ENCODE assay signal across 21 cellular contexts in the genomic region with DNA sequence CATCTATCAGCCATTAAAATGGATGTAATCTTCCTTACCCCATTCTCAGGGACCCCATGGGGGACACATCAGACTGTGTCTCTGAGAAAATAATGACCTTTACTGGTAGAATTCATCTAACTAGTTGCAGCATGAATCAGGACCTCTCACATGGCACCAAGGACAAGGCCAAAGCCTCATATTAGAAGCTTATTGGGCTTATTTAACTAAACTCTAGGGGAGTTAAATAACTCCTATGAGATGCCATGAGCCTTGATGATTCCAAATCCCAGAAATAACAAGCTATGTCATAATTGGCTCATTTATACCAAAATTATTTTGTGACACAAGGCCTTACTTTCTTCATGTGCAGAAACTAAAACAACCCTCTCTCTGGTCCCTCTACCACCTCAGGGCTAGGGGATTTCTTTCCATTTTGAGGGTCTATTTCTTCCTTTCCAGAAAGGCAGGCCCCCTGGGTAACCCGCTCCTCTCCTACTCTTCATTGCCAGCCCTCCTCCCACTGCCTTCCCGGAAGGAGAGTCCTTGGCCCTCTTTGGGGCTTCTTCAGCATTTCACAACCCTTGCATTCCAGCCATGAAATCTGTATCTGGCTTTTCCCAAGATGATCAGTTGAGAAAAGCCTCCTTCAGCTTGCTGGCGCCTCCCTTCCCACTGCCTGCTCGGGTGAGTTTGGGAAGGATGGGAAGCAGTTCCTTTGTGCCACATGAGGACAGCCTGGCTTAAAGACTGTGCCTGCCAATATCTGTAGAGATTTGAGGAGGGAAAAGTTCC. TPM values are rescaled to one million over a fixed set of nuclear protein-coding genes. Genes with fewer than 3 reads are reported as not detected.
DNase-seq lines count a peak whose midpoint lies in the region; ATAC-seq, FAIRE-seq and TF ChIP-seq lines count a peak whose summit lies in the region.
"Had no signal": no experiment of that assay in that cellular context is flagged by ENCODE, and none has a peak within 500 bp of the region (broad histone marks: within the 10 kb centered on the region; RNA-seq: fewer than 3 reads in every experiment).

No MANE protein-coding gene starts in this region.

- no peak for ATAC-seq in HG03520 (IDR thresholded peaks at IDR 0.05; ENCODE audit: unreplicated experiment)
- ATAC-seq: left colon; stimulated activated naive B cell treated with anti-CD40 and anti-IgM and Interleukin-4, amounts not matched to agents 10 μg/mL and 1 μg/mL and 100 μg/mL, for 72 hours had no signal

- H3K27ac Mint-ChIP-seq in glutamatergic neuron (ENCODE audit: unreplicated experiment), result no peak overlapping the region
- H3K27ac Mint-ChIP-seq: activated naive CD4-positive, alpha-beta T cell treated with anti-CD3 and anti-CD28 coated beads for 36 hours; stimulated activated naive B cell treated with anti-CD40 and anti-IgM and Interleukin-4, amounts not matched to agents 10 μg/mL and 1 μg/mL and 100 μg/mL, for 72 hours had no signal

- H3K27me3 Mint-ChIP-seq in glutamatergic neuron (ENCODE audit: unreplicated experiment), result peaks cover 3% of the 10 kb centered on the region
- H3K27me3 Mint-ChIP-seq: CD4-positive, CD25-positive, alpha-beta regulatory T cell; stimulated activated naive B cell treated with anti-CD40 and anti-IgM and Interleukin-4, amounts not matched to agents 10 μg/mL and 1 μg/mL and 100 μg/mL, for 72 hours had no signal

- H3K27ac ChIP-seq in adrenal gland (peak overlapping the region; percentile 28 to 94 (median 65)), osteoblast (ENCODE audit: low read depth, low read length) (peak overlapping the region; percentile 82), tibial nerve (peak overlapping the region in 3 of 4 donors; percentile 35 to 71 (median 66))

- H3K4me1 ChIP-seq in adrenal gland (replicated peaks in 1 of 2), result peaks cover 17 to 46% of the 10 kb centered on the region in 2 donors
- peaks cover 64% of the 10 kb centered on the region for H3K4me1 ChIP-seq in osteoblast (ENCODE audit: insufficient read depth, low read length)
- peaks cover 0 to 66% (median 8%) of the 10 kb centered on the region in 4 donors for H3K4me1 ChIP-seq in tibial nerve

- TF ChIP-seq EP300 in tibial nerve (IDR thresholded peaks at IDR 0.05), result peak in 1 of 2 donors; percentile 82

- WGBS in adrenal gland, 4 donors, result 29 to 46% (median 39%) methylated on average over 4 of the region's 4 CpGs
- WGBS in tibial nerve, 2 donors, result 63 to 65% methylated on average over 4 of the region's 4 CpGs

- TF ChIP-seq CTCF in adrenal gland (IDR thresholded peaks at IDR 0.05), result no peak
- no peak for TF ChIP-seq CTCF in glutamatergic neuron (IDR thresholded peaks at IDR 0.05; ENCODE audit: partially characterized antibody, unreplicated experiment)
- no peak for TF ChIP-seq CTCF in osteoblast (IDR thresholded peaks at IDR 0.05; ENCODE audit: extremely low read depth, low read depth, low read length)
- no peak for TF ChIP-seq CTCF in tibial nerve (IDR thresholded peaks at IDR 0.05)

- H3K9me3 ChIP-seq in adrenal gland (replicated peaks in 1 of 3) (no peaks in the 10 kb centered on the region), osteoblast (ENCODE audit: low read depth, low read length) (no peaks in the 10 kb centered on the region), tibial nerve (no peaks in the 10 kb centered on the region)

- H3K4me2 ChIP-seq in osteoblast (ENCODE audit: insufficient read depth, low read length), result no peak overlapping the region

- H3K27me3 ChIP-seq in adrenal gland (no peaks in the 10 kb centered on the region), osteoblast (ENCODE audit: insufficient read depth, low read length) (no peaks in the 10 kb centered on the region), tibial nerve (no peaks in the 10 kb centered on the region)

- DNase-seq in adrenal gland (peak in 5 of 7 donors; percentile 51 to 73 (median 69)), glutamatergic neuron (no peak), osteoblast (ENCODE audit: insufficient read length, low spot score, missing footprints) (no peak), tibial nerve (ENCODE audit: low spot score in 2 of 2) (peak; percentile 35 to 71), HTR-8/SVneo (ENCODE audit: insufficient read length, low spot score) (no peak)
- no peak for DNase-seq in central memory CD4-positive, alpha-beta T cell
- no peak for DNase-seq in activated CD8-positive, alpha-beta memory T cell treated with anti-CD3 and anti-CD28 coated beads, Interleukin-2, amount 50 U/mL, for 4 hours
- DNase-seq: activated naive CD4-positive, alpha-beta T cell treated with anti-CD3 and anti-CD28 coated beads for 36 hours; CD4-positive, CD25-positive, alpha-beta regulatory T cell; KG1; left colon; NCI-H1694; NCI-H526 treated with DMSO at 0.1 percent for 48 hours; occipital lobe; SHP77; stimulated activated CD4-positive, alpha-beta T cell treated with anti-CD3 and anti-CD28 coated beads, Interleukin-2, amount 100 ng/mL, for 48 hours; stimulated activated naive B cell treated with anti-CD40 and anti-IgM and Interleukin-4, amounts not matched to agents 10 μg/mL and 1 μg/mL and 100 μg/mL, for 72 hours had no signal

- intact Hi-C loops in adrenal gland (cut with DNase I), result no loop called here

- TF ChIP-seq POLR2A in adrenal gland (IDR thresholded peaks at IDR 0.05) (no peak), tibial nerve (IDR thresholded peaks at IDR 0.05) (no peak)

- H3K9me3 Mint-ChIP-seq in glutamatergic neuron (ENCODE audit: unreplicated experiment), result peaks cover 10% of the 10 kb centered on the region
- H3K9me3 Mint-ChIP-seq: activated naive CD4-positive, alpha-beta T cell treated with anti-CD3 and anti-CD28 coated beads for 36 hours; CD4-positive, CD25-positive, alpha-beta regulatory T cell; stimulated activated naive B cell treated with anti-CD40 and anti-IgM and Interleukin-4, amounts not matched to agents 10 μg/mL and 1 μg/mL and 100 μg/mL, for 72 hours had no signal

- H2AFZ ChIP-seq in osteoblast (ENCODE audit: low read length), result peak overlapping the region; percentile 27

- peaks cover 5% of the 10 kb centered on the region for H3K36me3 Mint-ChIP-seq in glutamatergic neuron (ENCODE audit: unreplicated experiment)

- no peak for FAIRE-seq in HTR-8/SVneo (lab: Jason Lieb, UNC)
- FAIRE-seq: colon, GM18507, TTC549 had no signal

- no peaks in the 10 kb centered on the region for H3K79me2 ChIP-seq in osteoblast (ENCODE audit: insufficient read depth, low read length)

- H3K4me1 Mint-ChIP-seq in glutamatergic neuron (ENCODE audit: low read depth, unreplicated experiment), result peaks cover 4% of the 10 kb centered on the region
- H3K4me1 Mint-ChIP-seq: stimulated activated naive B cell treated with anti-CD40 and anti-IgM and Interleukin-4, amounts not matched to agents 10 μg/mL and 1 μg/mL and 100 μg/mL, for 72 hours had no signal

- H4K20me1 ChIP-seq in osteoblast (ENCODE audit: insufficient read depth, low read length), result no peaks in the 10 kb centered on the region

- peak overlapping the region; percentile 38 for H3K4me3 Mint-ChIP-seq in glutamatergic neuron (ENCODE audit: unreplicated experiment)
- H3K4me3 Mint-ChIP-seq: activated naive CD4-positive, alpha-beta T cell treated with anti-CD3 and anti-CD28 coated beads for 36 hours; CD4-positive, CD25-positive, alpha-beta regulatory T cell; stimulated activated naive B cell treated with anti-CD40 and anti-IgM and Interleukin-4, amounts not matched to agents 10 μg/mL and 1 μg/mL and 100 μg/mL, for 72 hours had no signal

- H3K4me3 ChIP-seq in adrenal gland (no peak overlapping the region), osteoblast (ENCODE audit: insufficient read depth, low read length) (no peak overlapping the region), tibial nerve (no peak overlapping the region)

- H3K36me3 ChIP-seq in adrenal gland (replicated peaks in 1 of 2) (peaks cover 0 to 9% of the 10 kb centered on the region in 2 donors), osteoblast (ENCODE audit: insufficient read depth, low read length) (no peaks in the 10 kb centered on the region), tibial nerve (peaks cover 0 to 76% (median 0%) of the 10 kb centered on the region in 3 donors)

RNA-seq across cellular contexts. Expression of gene TRIM8, which starts 41.8 kb away (rescaled TPM):
- total RNA-seq in adrenal gland (100 to 1,000 TPM in 7 of 8 donors, 10 to 100 TPM in 1; 73.1 to 175 (median 138) TPM), glutamatergic neuron (ENCODE audit: unreplicated experiment) (74.8 TPM), osteoblast (107 and 126 TPM in 2 replicates), tibial nerve (100 to 1,000 TPM; 156 to 206 (median 157) TPM)
- 10 to 100 TPM; 45.0 to 57.6 (median 53.0) TPM for polyA plus RNA-seq in adrenal gland

Comparison
In these comparisons a context has a peak if more than half of its experiments do, and no peak if none do; other contexts are left out.
1. DNase-seq: peak in adrenal gland (5 of 7) and tibial nerve (2 of 2); none in glutamatergic neuron (single experiment), osteoblast (single experiment), central memory CD4-positive, alpha-beta T cell (single experiment), activated CD8-positive, alpha-beta memory T cell treated with anti-CD3 and anti-CD28 coated beads, Interleukin-2, amount 50 U/mL, for 4 hours (single experiment) and HTR-8/SVneo (single experiment).
2. Peak in every context shown above with its lines, with median percentiles within 50 percentile points of each other: H3K27ac ChIP-seq.